Comparison of ENCODE assay signal across 8 cellular contexts in the genomic region with DNA sequence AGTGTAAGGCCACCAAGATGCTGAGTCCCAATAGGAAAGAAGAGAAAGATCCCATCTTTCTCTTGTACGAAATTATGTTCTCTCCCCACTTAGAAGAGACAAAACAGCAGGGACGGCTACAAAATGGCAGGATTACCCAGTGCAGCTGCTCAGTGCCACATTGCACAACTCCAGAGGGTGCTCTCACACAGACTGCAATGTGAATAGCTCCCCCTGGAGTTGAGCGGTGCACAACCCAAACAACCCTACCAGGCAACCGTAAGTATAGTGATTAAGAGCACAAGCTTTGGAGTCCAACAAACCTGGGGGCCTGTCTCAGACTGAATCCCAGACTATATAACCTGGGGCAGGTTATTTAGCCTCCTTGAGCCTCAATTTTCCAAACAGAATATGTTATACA. TPM values are rescaled to one million over a fixed set of nuclear protein-coding genes. Genes with fewer than 3 reads are reported as not detected.
A peak's percentile ranks its signal among the peaks of the same experiment; 100 is the strongest.
DNase-seq lines count a peak whose midpoint lies in the region; FAIRE-seq and TF ChIP-seq lines count a peak whose summit lies in the region.

No MANE protein-coding gene starts in this region.

- H3K36me3 Mint-ChIP-seq in brain: peaks cover 10% of the 10 kb centered on the region

- DNase-seq in BJ (ENCODE audit: low read depth): no peak
- no peak for DNase-seq in H54 (ENCODE audit: insufficient read length, low spot score)
- DNase-seq in RCC 7860 (ENCODE audit: low spot score): peak; percentile 69
- no peak for DNase-seq in lower leg skin (ENCODE audit: low spot score in 2 of 2)
- no peak for DNase-seq in NCI-H146 (lab: John Stamatoyannopoulos, UW)

- CTCF ChIA-PET in BJ (lab: Yijun Ruan, JAX): interaction anchor here (0.5 to 13.6 kb wide), 11 partner anchors 11 to 302 kb away, joined by 3 to 121 read pairs (median 5); no protein-coding TSS in a partner anchor

- H3K4me1 ChIP-seq in liver (ENCODE audit: control insufficient read depth in 4 of 4, insufficient read depth in 4 of 4, low read length in 3 of 4) (peaks cover 0 to 17% (median 6%) of the 10 kb centered on the region in 4 donors), subcutaneous abdominal adipose tissue (ENCODE audit: control insufficient read depth in 5 of 5, insufficient read depth in 5 of 5, low read length in 5 of 5) (peaks cover 12 to 40% (median 31%) of the 10 kb centered on the region in 5 donors)

- H3K4me3 Mint-ChIP-seq in brain: peak overlapping the region in 2 of 5 experiments; percentile 90 to 97

- POLR2A ChIA-PET in BJ (lab: Charles Lee): no interaction called here

- H3K4me1 Mint-ChIP-seq in brain: peaks cover 35% of the 10 kb centered on the region

- WGBS in liver: 65% methylated on average over 4 of the region's 4 CpGs
- 80 to 82% methylated on average over 4 of the region's 4 CpGs for WGBS in lower leg skin, 2 donors

- peak; percentile 91 to 92 for TF ChIP-seq RAD21 in liver (IDR thresholded peaks at IDR 0.05)

- peaks cover 0 to 6% (median 4%) of the 10 kb centered on the region in 5 experiments for H3K9me3 Mint-ChIP-seq in brain

- FAIRE-seq in H54 (lab: Jason Lieb, UNC): peak; percentile 53
- FAIRE-seq in RCC 7860 (lab: Jason Lieb, UNC): no peak

- no peaks in the 10 kb centered on the region for H3K27me3 ChIP-seq in BJ (ENCODE audit: control insufficient read depth, insufficient read depth, low read length)
- no peaks in the 10 kb centered on the region for H3K27me3 ChIP-seq in liver (ENCODE audit: control insufficient read depth in 4 of 4, insufficient read depth in 4 of 4, low read length in 3 of 4)
- H3K27me3 ChIP-seq in subcutaneous abdominal adipose tissue (ENCODE audit: control insufficient read depth in 5 of 5, insufficient read depth in 4 of 5, low read length in 5 of 5): no peaks in the 10 kb centered on the region

- H3K9me3 ChIP-seq in liver (ENCODE audit: control insufficient read depth in 4 of 4, low read length in 3 of 4) (no peaks in the 10 kb centered on the region), subcutaneous abdominal adipose tissue (ENCODE audit: control insufficient read depth in 5 of 5, low read length in 5 of 5) (no peaks in the 10 kb centered on the region)

- no peaks in the 10 kb centered on the region for H3K36me3 ChIP-seq in BJ (ENCODE audit: control insufficient read depth, insufficient read depth, low read length)
- no peaks in the 10 kb centered on the region for H3K36me3 ChIP-seq in liver (ENCODE audit: control insufficient read depth in 4 of 4, insufficient read depth in 3 of 4, low read depth in 1 of 4, low read length in 3 of 4)
- no peaks in the 10 kb centered on the region for H3K36me3 ChIP-seq in subcutaneous abdominal adipose tissue (ENCODE audit: control insufficient read depth in 5 of 5, insufficient read depth in 5 of 5, low read length in 5 of 5)

- peak overlapping the region in 3 of 5 experiments; percentile 96 to 99 (median 99) for H3K27ac Mint-ChIP-seq in brain

- H3K27ac ChIP-seq in liver (ENCODE audit: low read depth in 1 of 2, low read length in 2 of 2) (peak overlapping the region; percentile 99 to 100), subcutaneous abdominal adipose tissue (ENCODE audit: low read depth, low read length) (peak overlapping the region; percentile 100)

- TF ChIP-seq CTCF in BJ (IDR thresholded peaks at IDR 0.05; ENCODE audit: insufficient read depth, low read depth, low read length) (peak; percentile 46; the same call in 1 of the 2 replicates), brain (conservative IDR thresholded peaks at IDR 0.05) (peak; percentile 58 to 65), liver (IDR thresholded peaks at IDR 0.05; ENCODE audit: low read depth, low read length, missing input control) (peak; percentile 69), lower leg skin (IDR thresholded peaks at IDR 0.05) (no peak)

- H3K4me3 ChIP-seq in BJ (ENCODE audit: low read depth, low read length): no peak overlapping the region
- no peak overlapping the region for H3K4me3 ChIP-seq in liver (ENCODE audit: low read depth in 1 of 3, low read length in 3 of 3)
- peak overlapping the region in 1 of 5 donors; percentile 78 for H3K4me3 ChIP-seq in subcutaneous abdominal adipose tissue (ENCODE audit: low read depth in 1 of 5, low read length in 5 of 5)
- no peak overlapping the region for H3K4me3 ChIP-seq in lower leg skin (ENCODE audit: low read depth, poor library complexity, severe bottlenecking)

- peak overlapping the region in 1 of 2 donors; percentile 99 for H3K9ac ChIP-seq in liver (ENCODE audit: low read depth in 1 of 2, low read length in 2 of 2)
- peak overlapping the region in 3 of 5 donors; percentile 79 to 97 (median 82) for H3K9ac ChIP-seq in subcutaneous abdominal adipose tissue (ENCODE audit: low read length in 5 of 5)

- no peak for TF ChIP-seq POLR2A in H54 (IDR thresholded peaks at IDR 0.05; ENCODE audit: low read depth, low read length)
- TF ChIP-seq POLR2A in lower leg skin (IDR thresholded peaks at IDR 0.05): no peak

- intact Hi-C loops in lower leg skin (cut with DNase I; ENCODE audit: low total_unique reads): loop anchor here (5.0 kb wide), 1 partner anchor 254 kb away; no protein-coding TSS in a partner anchor

- H3K27me3 Mint-ChIP-seq in brain: peaks cover 60% of the 10 kb centered on the region

TF ChIP-seq in liver, 16 proteins besides CTCF, POLR2A, EP300 and RAD21:
- TF ChIP-seq FOXA2 (IDR thresholded peaks at IDR 0.05): no peak
- peak; percentile 90 for TF ChIP-seq YY1 (IDR thresholded peaks at IDR 0.05)
- no peak for TF ChIP-seq GABPA (IDR thresholded peaks at IDR 0.05 in 1 of 2, conservative IDR thresholded peaks at IDR 0.05 in 1 of 2)
- TF ChIP-seq HNF4G (IDR thresholded peaks at IDR 0.05): no peak
- TF ChIP-seq RXRA (IDR thresholded peaks at IDR 0.05): peak; percentile 36 to 52
- TF ChIP-seq HNF4A (conservative IDR thresholded peaks at IDR 0.05): peak in 1 of 2 donors; percentile 36
- TF ChIP-seq EGR1 (IDR thresholded peaks at IDR 0.05; ENCODE audit: low read depth in 2 of 2): no peak
- TF ChIP-seq ZBTB33 (IDR thresholded peaks at IDR 0.05): no peak
- TF ChIP-seq REST (IDR thresholded peaks at IDR 0.05): no peak
- no peak for TF ChIP-seq JUND (IDR thresholded peaks at IDR 0.05)
- no peak for TF ChIP-seq ATF3 (IDR thresholded peaks at IDR 0.05)
TF ChIP-seq in liver: peak in this region for 3.

RNA-seq across cellular contexts. Expression of gene BHLHE40, which starts 3.1 kb away (rescaled TPM):
- polyA plus RNA-seq in BJ (2011; rRNA removed) (15.0 and 18.8 TPM in 2 replicates), brain (ENCODE audit: insufficient read depth, low read depth, low replicate concordance) (26.5 TPM), liver (10 to 100 TPM; 17.2 to 18.7 TPM)
- 26.1 and 27.5 TPM in 2 replicates for polyA minus RNA-seq in BJ (2011; rRNA and poly(A)+ RNA removed)
- total RNA-seq in liver (10 to 100 TPM in 1 of 2 donors, 1 to 10 TPM in 1; 8.2 to 28.4 TPM), lower leg skin (100 to 1,000 TPM in 3 of 4 donors, 10 to 100 TPM in 1; 69.9 to 178 (median 143) TPM)

Comparison
In these comparisons a context has a peak if more than half of its experiments do, and no peak if none do; other contexts are left out.
1. CTCF ChIP-seq: peak in BJ (single experiment), brain (2 of 2) and liver (single experiment); none in lower leg skin (0 of 3).